8 cellular contexts compared by ENCODE assay signal in the genomic region with DNA sequence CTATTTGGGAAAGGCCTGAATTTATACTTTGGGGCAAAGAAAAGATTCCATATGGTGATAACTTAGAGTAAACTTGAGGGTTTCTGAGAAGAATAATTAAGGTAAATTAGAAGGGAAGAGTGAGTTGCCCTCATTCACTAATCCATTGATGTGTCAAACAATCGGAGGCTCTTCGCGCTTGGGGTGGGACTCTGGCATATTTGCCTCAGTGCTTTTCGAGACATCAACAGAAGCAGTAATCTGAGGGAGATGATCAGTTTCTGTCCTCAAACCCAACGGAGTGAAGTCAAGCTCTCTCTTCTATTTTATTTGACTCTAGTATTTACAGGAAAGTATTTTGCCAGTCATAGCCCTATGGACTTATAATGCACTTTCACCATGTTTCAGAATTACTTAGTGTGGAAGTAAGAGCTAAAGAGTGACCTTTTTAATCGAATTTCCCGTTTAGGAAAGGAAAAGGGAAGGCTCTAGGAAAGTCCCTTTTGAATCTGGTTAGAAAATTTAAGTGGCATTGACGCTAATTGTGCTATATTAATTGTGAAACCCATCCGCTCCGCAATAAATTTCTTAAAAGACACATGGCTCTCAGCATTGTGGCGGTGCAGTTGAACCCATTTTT. TPM values are rescaled to one million over a fixed set of nuclear protein-coding genes. Genes with fewer than 3 reads are reported as not detected.
DNase-seq lines count a peak whose midpoint lies in the region; ATAC-seq and TF ChIP-seq lines count a peak whose summit lies in the region.

No MANE protein-coding gene starts in this region.

- in situ Hi-C loops in KBM-7 (cut with MboI; ENCODE audit: low pct_unique_long_range_greater_than_20kb, low sequenced_read_pairs) = no loop called here
- in situ Hi-C loops in mammary epithelial cell (cut with MboI; ENCODE audit: low sequenced_read_pairs in 2 of 2) = loop anchor here in 1 of 2 donors (5.0 kb wide), 1 partner anchor 43 kb away; no protein-coding TSS in a partner anchor

- H3K27ac Mint-ChIP-seq in mesothelial cell of epicardium = peak overlapping the region; percentile 97

- no peaks in the 10 kb centered on the region for H3K27me3 Mint-ChIP-seq in mesothelial cell of epicardium (ENCODE audit: low read depth)

- H3K4me1 Mint-ChIP-seq in mesothelial cell of epicardium = peaks cover 28% of the 10 kb centered on the region

- H3K36me3 ChIP-seq in BJ (ENCODE audit: control insufficient read depth, insufficient read depth, low read length) = peaks cover under 1% of the 10 kb centered on the region; the same call in 1 of the 2 replicates
- H3K36me3 ChIP-seq in mammary epithelial cell (ENCODE audit: insufficient read depth, low read length) = no peaks in the 10 kb centered on the region

- CTCF ChIA-PET in BJ (lab: Yijun Ruan, JAX) = interaction anchor here (1.0 kb wide), 1 partner anchor 44 kb away, joined by 4 read pairs; no protein-coding TSS in a partner anchor
- CTCF ChIA-PET in mammary epithelial cell (lab: Charles Lee; ENCODE audit: low non-redundant PET) = no interaction called here

- TSS peak; percentile 47 for BruUV-seq in mammary epithelial cell (replicated peaks; lab: Mats Ljungman, UMichigan)

- H3K4me3 ChIP-seq in BJ (ENCODE audit: low read depth, low read length) = peak overlapping the region; percentile 86
- H3K4me3 ChIP-seq in mammary epithelial cell (replicated peaks in 1 of 3; ENCODE audit: insufficient read depth in 1 of 3, low read depth in 2 of 3, low read length in 3 of 3) = peak overlapping the region; percentile 80 to 94 (median 92)

- no peaks in the 10 kb centered on the region for H3K36me3 Mint-ChIP-seq in mesothelial cell of epicardium

- under 1% methylated on average over 11 of the region's 11 CpGs for WGBS in mammary epithelial cell (ENCODE audit: low coverage, missing lambda C conversion rate)

- H3K27me3 ChIP-seq in BJ (ENCODE audit: control insufficient read depth, insufficient read depth, low read length) (no peaks in the 10 kb centered on the region), mammary epithelial cell (ENCODE audit: insufficient read depth, low read length) (no peaks in the 10 kb centered on the region)

- H3K9me3 ChIP-seq in mammary epithelial cell (replicated peaks; ENCODE audit: insufficient read depth, low read length) = no peaks in the 10 kb centered on the region

- peaks cover 10% of the 10 kb centered on the region for H3K4me1 ChIP-seq in mammary epithelial cell (ENCODE audit: insufficient read depth, low read length)

- H3K9me3 Mint-ChIP-seq in mesothelial cell of epicardium = no peaks in the 10 kb centered on the region

- ATAC-seq in HG03521 (IDR thresholded peaks at IDR 0.05; ENCODE audit: unreplicated experiment) (no peak), GM19395 (IDR thresholded peaks at IDR 0.05; ENCODE audit: unreplicated experiment) (no peak), GM19023 (IDR thresholded peaks at IDR 0.05; ENCODE audit: unreplicated experiment) (no peak), HG03378 (IDR thresholded peaks at IDR 0.05; ENCODE audit: unreplicated experiment) (no peak)

- peaks cover 71% of the 10 kb centered on the region for H3K79me2 ChIP-seq in mammary epithelial cell (ENCODE audit: insufficient read depth, low read length)

- TF ChIP-seq CTCF in BJ (IDR thresholded peaks at IDR 0.05; ENCODE audit: insufficient read depth, low read depth, low read length) (no peak), mammary epithelial cell (conservative IDR thresholded peaks at IDR 0.05 in 1 of 2, IDR thresholded peaks at IDR 0.05 in 1 of 2; ENCODE audit: extremely low read depth in 1 of 2, insufficient read depth in 1 of 2, low read depth in 1 of 2, low read length in 2 of 2) (no peak), mesothelial cell of epicardium (IDR thresholded peaks at IDR 0.05; ENCODE audit: unreplicated experiment) (no peak)

- H3K4me2 ChIP-seq in mammary epithelial cell (ENCODE audit: insufficient read depth, low read depth, low read length) = peak overlapping the region; percentile 71

- peak overlapping the region; percentile 96 for H3K9ac ChIP-seq in mammary epithelial cell (ENCODE audit: insufficient read depth, low read length)

- DNase-seq in BJ (ENCODE audit: low read depth) (no peak), KBM-7 (peak; percentile 33), mammary epithelial cell (peak; percentile 21), mesothelial cell of epicardium (ENCODE audit: low spot score in 2 of 2, unreplicated experiment in 2 of 2) (no peak)

- POLR2A ChIA-PET in BJ (lab: Charles Lee) = no interaction called here

- peak overlapping the region; percentile 80 for H3K27ac ChIP-seq in mammary epithelial cell (ENCODE audit: insufficient read depth, low read depth, low read length)

- peaks cover 9% of the 10 kb centered on the region for H4K20me1 ChIP-seq in mammary epithelial cell (ENCODE audit: insufficient read depth, low read length)

- H2AFZ ChIP-seq in mammary epithelial cell (ENCODE audit: low read depth, low read length) = no peak overlapping the region

- peak overlapping the region; percentile 94 for H3K4me3 Mint-ChIP-seq in mesothelial cell of epicardium

- intact Hi-C loops in mammary epithelial cell (cut with micrococcal nuclease) = loop anchor here (2.0 kb wide), 1 partner anchor 54 kb away; no protein-coding TSS in a partner anchor

- dilution Hi-C loops in mammary epithelial cell (cut with HindIII; ENCODE audit: low sequenced_read_pairs) = no loop called here

RNA-seq across cellular contexts. Expression of gene RAB10, which starts 1.3 kb away (rescaled TPM):
- polyA plus RNA-seq in BJ (2011; rRNA removed) (50.5 and 98.1 TPM in 2 replicates), mammary epithelial cell (94.8 TPM)
- 28.5 and 29.7 TPM in 2 replicates for polyA minus RNA-seq in BJ (2011; rRNA and poly(A)+ RNA removed)
- total RNA-seq in mammary epithelial cell (100 to 1,000 TPM; 127 to 188 TPM), mesothelial cell of epicardium (86.5 to 90.6 TPM (median 90.2 TPM) in 3 replicates)
- 49.8 TPM for polyA minus RNA-seq in mammary epithelial cell

RNA-seq across cellular contexts. Expression of gene KIF3C, which starts 52.9 kb away (rescaled TPM):
- polyA plus RNA-seq in BJ (2011; rRNA removed) (6.6 and 7.0 TPM in 2 replicates), mammary epithelial cell (9.1 TPM)
- polyA minus RNA-seq in BJ (2011; rRNA and poly(A)+ RNA removed) = 8.4 and 9.1 TPM in 2 replicates
- total RNA-seq in mammary epithelial cell (10 to 100 TPM; 30.7 to 35.3 TPM), mesothelial cell of epicardium (31.9 to 39.5 TPM (median 39.5 TPM) in 3 replicates)
- 30.3 TPM for polyA minus RNA-seq in mammary epithelial cell

Comparison
In these comparisons a context has a peak if more than half of its experiments do, and no peak if none do; other contexts are left out.
1. DNase-seq: peak in KBM-7 (single experiment) and mammary epithelial cell (single experiment); none in BJ (single experiment) and mesothelial cell of epicardium (0 of 2).